41 cellular contexts compared by ENCODE assay signal in the genomic region with DNA sequence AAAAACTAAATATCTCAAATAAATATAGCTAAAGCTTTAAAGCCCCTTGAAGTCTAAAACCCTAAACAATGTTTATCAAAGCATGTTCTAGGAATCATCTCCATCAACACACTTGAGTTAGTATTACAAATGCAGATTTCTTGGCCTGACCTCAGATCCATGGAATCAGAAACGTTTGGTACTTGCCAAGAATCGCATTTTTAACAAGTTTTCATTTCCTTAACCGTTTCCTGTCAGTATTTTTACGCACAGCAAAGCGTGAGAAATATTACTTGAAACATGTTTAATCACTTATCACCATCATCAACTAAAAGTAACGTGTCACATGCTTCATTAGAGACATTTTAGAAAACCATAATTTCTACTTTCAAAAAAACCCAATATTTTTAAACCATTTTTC. TPM values are rescaled to one million over a fixed set of nuclear protein-coding genes. Genes with fewer than 3 reads are reported as not detected.
"Had no signal": no experiment of that assay in that cellular context is flagged by ENCODE, and none has a peak within 500 bp of the region (broad histone marks: within the 10 kb centered on the region; RNA-seq: fewer than 3 reads in every experiment).

No MANE protein-coding gene starts in this region.

- H3K4me3 ChIP-seq: adrenal gland, breast epithelium, cardiac muscle cell, colonic mucosa, dorsolateral prefrontal cortex, esophagus muscularis mucosa, heart left ventricle had no signal

- H3K27me3 Mint-ChIP-seq: activated CD4-positive, alpha-beta memory T cell treated with anti-CD3 and anti-CD28 coated beads for 36 hours; activated CD4-positive, alpha-beta T cell treated with anti-CD3 and anti-CD28 coated beads for 36 hours; activated CD4-positive, alpha-beta T cell treated with anti-CD3 and anti-CD28 coated beads, Interleukin-2, amount 10 ng/mL, durations not matched to agents 24 days and 14 days; activated CD8-positive, alpha-beta memory T cell treated with anti-CD3 and anti-CD28 coated beads, Interleukin-2, amount 10 ng/mL, durations not matched to agents 7 days and 5 days; activated naive CD4-positive, alpha-beta T cell treated with anti-CD3 and anti-CD28 coated beads, Interleukin-2, amount 50 U/mL, for 24 hours; activated naive CD8-positive, alpha-beta T cell treated with anti-CD3 and anti-CD28 coated beads for 36 hours; activated naive CD8-positive, alpha-beta T cell treated with anti-CD3 and anti-CD28 coated beads, Interleukin-2, amount 50 U/mL, for 24 hours; brain; T-cell had no signal

- H3K4me3 Mint-ChIP-seq: activated CD4-positive, alpha-beta memory T cell treated with anti-CD3 and anti-CD28 coated beads for 36 hours; activated CD4-positive, alpha-beta T cell treated with anti-CD3 and anti-CD28 coated beads for 36 hours; activated CD4-positive, alpha-beta T cell treated with anti-CD3 and anti-CD28 coated beads, Interleukin-2, amount 10 ng/mL, durations not matched to agents 24 days and 14 days; activated CD8-positive, alpha-beta memory T cell treated with anti-CD3 and anti-CD28 coated beads, Interleukin-2, amount 10 ng/mL, durations not matched to agents 7 days and 5 days; activated CD8-positive, alpha-beta T cell treated with anti-CD3 and anti-CD28 coated beads, Interleukin-2, amount 10 ng/mL, durations not matched to agents 7 days and 5 days; activated naive CD4-positive, alpha-beta T cell treated with anti-CD3 and anti-CD28 coated beads for 36 hours; activated naive CD4-positive, alpha-beta T cell treated with anti-CD3 and anti-CD28 coated beads, Interleukin-2, amount 50 U/mL, for 24 hours; activated naive CD8-positive, alpha-beta T cell treated with anti-CD3 and anti-CD28 coated beads for 36 hours; activated naive CD8-positive, alpha-beta T cell treated with anti-CD3 and anti-CD28 coated beads, Interleukin-2, amount 50 U/mL, for 24 hours; activated T-helper 1 cell treated with anti-CD3 and anti-CD28 coated beads, Interleukin-12 subunit alpha, Interleukin-12 subunit beta, Interleukin-2, Interleukin-4 antibody, amounts not matched to agents 30 ng/mL and 10 ng/mL and 1 ng/mL, durations not matched to agents 14 hours and 24 hours and 36 hours; brain; endodermal cell; T-cell; T-helper 1 cell treated with Interleukin-12 subunit alpha and Interleukin-12 subunit beta and Interleukin-4 antibody, amounts not matched to agents 30 μg/mL and 1 μg/mL, for 36 hours had no signal

- H3K36me3 Mint-ChIP-seq: activated CD4-positive, alpha-beta memory T cell treated with anti-CD3 and anti-CD28 coated beads for 36 hours; activated CD8-positive, alpha-beta memory T cell treated with anti-CD3 and anti-CD28 coated beads, Interleukin-2, amount 10 ng/mL, durations not matched to agents 7 days and 5 days; activated naive CD4-positive, alpha-beta T cell treated with anti-CD3 and anti-CD28 coated beads, Interleukin-2, amount 50 U/mL, for 24 hours; activated naive CD8-positive, alpha-beta T cell treated with anti-CD3 and anti-CD28 coated beads for 36 hours; brain; T-cell had no signal

- H3K27ac Mint-ChIP-seq: activated CD4-positive, alpha-beta memory T cell treated with anti-CD3 and anti-CD28 coated beads for 36 hours; activated CD4-positive, alpha-beta T cell treated with anti-CD3 and anti-CD28 coated beads for 36 hours; activated CD4-positive, alpha-beta T cell treated with anti-CD3 and anti-CD28 coated beads, Interleukin-2, amount 10 ng/mL, durations not matched to agents 24 days and 14 days; activated CD8-positive, alpha-beta memory T cell treated with anti-CD3 and anti-CD28 coated beads, Interleukin-2, amount 10 ng/mL, durations not matched to agents 7 days and 5 days; activated CD8-positive, alpha-beta T cell treated with anti-CD3 and anti-CD28 coated beads, Interleukin-2, amount 10 ng/mL, durations not matched to agents 7 days and 5 days; activated naive CD4-positive, alpha-beta T cell treated with anti-CD3 and anti-CD28 coated beads for 36 hours; activated naive CD4-positive, alpha-beta T cell treated with anti-CD3 and anti-CD28 coated beads, Interleukin-2, amount 50 U/mL, for 24 hours; activated naive CD8-positive, alpha-beta T cell treated with anti-CD3 and anti-CD28 coated beads for 36 hours; activated naive CD8-positive, alpha-beta T cell treated with anti-CD3 and anti-CD28 coated beads, Interleukin-2, amount 50 U/mL, for 24 hours; activated T-helper 1 cell treated with anti-CD3 and anti-CD28 coated beads, Interleukin-12 subunit alpha, Interleukin-12 subunit beta, Interleukin-2, Interleukin-4 antibody, amounts not matched to agents 30 ng/mL and 10 ng/mL and 1 ng/mL, durations not matched to agents 14 hours and 24 hours and 36 hours; activated T-helper 2 cell treated with anti-CD3 and anti-CD28 coated beads, Interferon-gamma antibody, Interleukin-2, Interleukin-4, amounts not matched to agents 10 μg/mL and 5 μg/mL and 100 μg/mL, durations not matched to agents 14 hours and 24 hours and 36 hours; brain; endodermal cell; T-cell; T-helper 1 cell treated with Interleukin-12 subunit alpha and Interleukin-12 subunit beta and Interleukin-4 antibody, amounts not matched to agents 30 μg/mL and 1 μg/mL, for 36 hours had no signal

- H3K27ac ChIP-seq: adrenal gland, breast epithelium, cardiac muscle cell, colonic mucosa, dorsolateral prefrontal cortex, esophagus muscularis mucosa, heart left ventricle had no signal

- H3K9me3 Mint-ChIP-seq: activated CD4-positive, alpha-beta memory T cell treated with anti-CD3 and anti-CD28 coated beads for 36 hours; activated CD4-positive, alpha-beta T cell treated with anti-CD3 and anti-CD28 coated beads, Interleukin-2, amount 10 ng/mL, durations not matched to agents 24 days and 14 days; activated naive CD4-positive, alpha-beta T cell treated with anti-CD3 and anti-CD28 coated beads for 36 hours; activated naive CD4-positive, alpha-beta T cell treated with anti-CD3 and anti-CD28 coated beads, Interleukin-2, amount 50 U/mL, for 24 hours; activated naive CD8-positive, alpha-beta T cell treated with anti-CD3 and anti-CD28 coated beads, Interleukin-2, amount 50 U/mL, for 24 hours; activated T-helper 1 cell treated with anti-CD3 and anti-CD28 coated beads, Interleukin-12 subunit alpha, Interleukin-12 subunit beta, Interleukin-2, Interleukin-4 antibody, amounts not matched to agents 30 ng/mL and 10 ng/mL and 1 ng/mL, durations not matched to agents 14 hours and 24 hours and 36 hours; activated T-helper 2 cell treated with anti-CD3 and anti-CD28 coated beads, Interferon-gamma antibody, Interleukin-2, Interleukin-4, amounts not matched to agents 10 μg/mL and 5 μg/mL and 100 μg/mL, durations not matched to agents 14 hours and 24 hours and 36 hours; brain; endodermal cell; T-helper 1 cell treated with Interleukin-12 subunit alpha and Interleukin-12 subunit beta and Interleukin-4 antibody, amounts not matched to agents 30 μg/mL and 1 μg/mL, for 36 hours had no signal

- ATAC-seq: activated CD4-positive, alpha-beta T cell treated with anti-CD3 and anti-CD28 coated beads for 36 hours; activated CD8-positive, alpha-beta memory T cell treated with anti-CD3 and anti-CD28 coated beads, Interleukin-2, amount 10 ng/mL, durations not matched to agents 7 days and 5 days; activated CD8-positive, alpha-beta T cell treated with anti-CD3 and anti-CD28 coated beads, Interleukin-2, amount 10 ng/mL, durations not matched to agents 7 days and 5 days; activated naive CD8-positive, alpha-beta T cell treated with anti-CD3 and anti-CD28 coated beads, Interleukin-2, amount 50 U/mL, for 24 hours; heart left ventricle; T-cell had no signal

- DNase-seq: activated CD4-positive, alpha-beta memory T cell treated with anti-CD3 and anti-CD28 coated beads for 36 hours; activated CD4-positive, alpha-beta T cell treated with anti-CD3 and anti-CD28 coated beads for 36 hours; activated CD4-positive, alpha-beta T cell treated with anti-CD3 and anti-CD28 coated beads, Interleukin-2, amount 10 ng/mL, durations not matched to agents 24 days and 14 days; activated CD4-positive, CD25-positive, alpha-beta regulatory T cell; activated CD4-positive, CD25-positive, alpha-beta regulatory T cell treated with anti-CD3 and anti-CD28 coated beads, Interleukin-2, amount 50 U/mL, for 72 hours; activated CD8-positive, alpha-beta memory T cell treated with anti-CD3 and anti-CD28 coated beads, Interleukin-2, amount 10 ng/mL, durations not matched to agents 7 days and 5 days; activated CD8-positive, alpha-beta memory T cell treated with anti-CD3 and anti-CD28 coated beads, Interleukin-2, amount 50 U/mL, for 4 hours; activated CD8-positive, alpha-beta T cell treated with anti-CD3 and anti-CD28 coated beads, Interleukin-2, amount 10 ng/mL, durations not matched to agents 7 days and 5 days; activated effector memory CD4-positive, alpha-beta T cell treated with anti-CD3 and anti-CD28 coated beads, Interleukin-2, amount 50 U/mL, for 16 hours; activated naive CD4-positive, alpha-beta T cell treated with anti-CD3 and anti-CD28 coated beads for 36 hours; activated naive CD8-positive, alpha-beta T cell treated with anti-CD3 and anti-CD28 coated beads for 36 hours; activated naive CD8-positive, alpha-beta T cell treated with anti-CD3 and anti-CD28 coated beads, Interleukin-2, amount 50 U/mL, for 24 hours; activated T-cell treated with anti-CD3 and anti-CD28 coated beads, Interleukin-2, amount 50 U/mL, for 1 hour; activated T-cell treated with anti-CD3 and anti-CD28 coated beads, Interleukin-2, amount 50 U/mL, for 48 hours; adrenal gland; amygdala; aorta; central memory CD4-positive, alpha-beta T cell; cerebellar nuclear complex; colonic mucosa; dorsolateral prefrontal cortex; effector memory CD4-positive, alpha-beta T cell; endodermal cell; erythroblast; foreskin fibroblast; glutamatergic neuron; heart left ventricle; SW 1271; T-cell; T1000 had no signal

- H3K4me1 Mint-ChIP-seq: activated CD4-positive, alpha-beta T cell treated with anti-CD3 and anti-CD28 coated beads for 36 hours; activated CD4-positive, alpha-beta T cell treated with anti-CD3 and anti-CD28 coated beads, Interleukin-2, amount 10 ng/mL, durations not matched to agents 24 days and 14 days; activated CD8-positive, alpha-beta memory T cell treated with anti-CD3 and anti-CD28 coated beads, Interleukin-2, amount 10 ng/mL, durations not matched to agents 7 days and 5 days; activated naive CD4-positive, alpha-beta T cell treated with anti-CD3 and anti-CD28 coated beads, Interleukin-2, amount 50 U/mL, for 24 hours; activated naive CD8-positive, alpha-beta T cell treated with anti-CD3 and anti-CD28 coated beads for 36 hours; activated naive CD8-positive, alpha-beta T cell treated with anti-CD3 and anti-CD28 coated beads, Interleukin-2, amount 50 U/mL, for 24 hours; T-cell had no signal

- H3K27me3 ChIP-seq: adrenal gland, breast epithelium, cardiac muscle cell, colonic mucosa, esophagus muscularis mucosa, heart left ventricle had no signal

- H3K36me3 ChIP-seq: adrenal gland, breast epithelium, cardiac muscle cell, colonic mucosa, esophagus muscularis mucosa, heart left ventricle had no signal

- H3K9me3 ChIP-seq: adrenal gland, breast epithelium, colonic mucosa, esophagus muscularis mucosa, heart left ventricle had no signal

- H3K4me1 ChIP-seq: adrenal gland, breast epithelium, colonic mucosa, esophagus muscularis mucosa, heart left ventricle had no signal

RNA-seq across cellular contexts. Expression of a gene that starts 9.7 kb away (rescaled TPM):
- total RNA-seq: activated CD4-positive, alpha-beta memory T cell treated with anti-CD3 and anti-CD28 coated beads for 36 hours; activated CD4-positive, alpha-beta T cell treated with anti-CD3 and anti-CD28 coated beads for 36 hours; activated CD4-positive, alpha-beta T cell treated with anti-CD3 and anti-CD28 coated beads, Interleukin-2, amount 10 ng/mL, durations not matched to agents 24 days and 14 days; activated CD8-positive, alpha-beta memory T cell treated with anti-CD3 and anti-CD28 coated beads for 36 hours; activated CD8-positive, alpha-beta memory T cell treated with anti-CD3 and anti-CD28 coated beads, Interleukin-2, amount 10 ng/mL, durations not matched to agents 7 days and 5 days; activated CD8-positive, alpha-beta T cell treated with anti-CD3 and anti-CD28 coated beads, Interleukin-2, amount 10 ng/mL, durations not matched to agents 7 days and 5 days; activated naive CD4-positive, alpha-beta T cell treated with anti-CD3 and anti-CD28 coated beads for 36 hours; activated naive CD8-positive, alpha-beta T cell treated with anti-CD3 and anti-CD28 coated beads for 36 hours; activated T-helper 1 cell treated with anti-CD3 and anti-CD28 coated beads, Interleukin-12 subunit alpha, Interleukin-12 subunit beta, Interleukin-2, Interleukin-4 antibody, amounts not matched to agents 30 ng/mL and 10 ng/mL and 1 ng/mL, durations not matched to agents 14 hours and 24 hours and 36 hours; activated T-helper 2 cell treated with anti-CD3 and anti-CD28 coated beads, Interferon-gamma antibody, Interleukin-2, Interleukin-4, amounts not matched to agents 10 μg/mL and 5 μg/mL and 100 μg/mL, durations not matched to agents 14 hours and 24 hours and 36 hours; cardiac muscle cell; fibroblast of lung; T-cell; T-helper 2 cell treated with Interferon-gamma antibody and Interleukin-4, amounts not matched to agents 100 ng/mL and 5 ng/mL, for 36 hours had no signal
- polyA plus RNA-seq: fibroblast of lung had no signal
